8 cellular contexts compared by ENCODE assay signal in genomic region chr6:125099211-125100017, GRCh38. TPM values are rescaled to one million over a fixed set of nuclear protein-coding genes. Genes with fewer than 3 reads are reported as not detected.
DNase-seq lines count a peak whose midpoint lies in the region; FAIRE-seq lines count a peak whose summit lies in the region.

No MANE protein-coding gene starts in this region.

- no peaks in the 10 kb centered on the region for H3K9me3 ChIP-seq in skeletal muscle tissue (ENCODE audit: control insufficient read depth in 3 of 3, low read length in 3 of 3)

- DNase-seq in AG08395 (ENCODE audit: low spot score) (peak; percentile 62), GM19239 (ENCODE audit: insufficient read length, low spot score) (peak; percentile 6), HT1080 (ENCODE audit: low read depth) (peak; percentile 74), SHP77 (lab: John Stamatoyannopoulos, UW) (peak; percentile 12 to 50), islet precursor cell (peak; percentile 91), DMS114 treated with DMSO at 0.1 percent for 48 hours (lab: John Stamatoyannopoulos, UW; ENCODE audit: unreplicated experiment) (no peak)
- peak; percentile 3 for DNase-seq in central memory CD4-positive, alpha-beta T cell

- H3K4me1 ChIP-seq in skeletal muscle tissue (ENCODE audit: control insufficient read depth in 3 of 3, insufficient read depth in 3 of 3, low read length in 3 of 3) = peaks cover 0 to 6% (median 0%) of the 10 kb centered on the region in 3 donors

- FAIRE-seq in GM19239 (lab: Jason Lieb, UNC) = no peak

- H3K4me3 ChIP-seq in skeletal muscle tissue (ENCODE audit: low read length in 3 of 3) = peak overlapping the region; percentile 70 to 77 (median 72)

- H3K36me3 ChIP-seq in skeletal muscle tissue (ENCODE audit: control insufficient read depth in 3 of 3, insufficient read depth in 3 of 3, low read length in 3 of 3) = no peaks in the 10 kb centered on the region

- H3K27me3 ChIP-seq in skeletal muscle tissue (ENCODE audit: control insufficient read depth in 3 of 3, insufficient read depth in 3 of 3, low read length in 3 of 3) = no peaks in the 10 kb centered on the region

- peak overlapping the region; percentile 55 to 81 (median 73) for H3K9ac ChIP-seq in skeletal muscle tissue (ENCODE audit: low read depth in 1 of 3, low read length in 3 of 3)

- no peak overlapping the region for H3K27ac ChIP-seq in skeletal muscle tissue (ENCODE audit: low read depth, low read length)

RNA-seq across cellular contexts. Expression of gene TPD52L1, which starts 54.2 kb away (rescaled TPM):
- total RNA-seq in HT1080 (2014; rRNA removed; shearing (Covaris generic)) = 13.6 and 18.1 TPM in 2 replicates
- polyA plus RNA-seq in HT1080 (2015; cell fraction: cytosol; rRNA removed) = 19.1 and 19.6 TPM in 2 replicates
- polyA plus RNA-seq in HT1080 (2015; cell fraction: nucleus; rRNA removed) = 5.7 and 7.8 TPM in 2 replicates
- total RNA-seq in skeletal muscle tissue = 14.6 TPM
